In the genomic region with DNA sequence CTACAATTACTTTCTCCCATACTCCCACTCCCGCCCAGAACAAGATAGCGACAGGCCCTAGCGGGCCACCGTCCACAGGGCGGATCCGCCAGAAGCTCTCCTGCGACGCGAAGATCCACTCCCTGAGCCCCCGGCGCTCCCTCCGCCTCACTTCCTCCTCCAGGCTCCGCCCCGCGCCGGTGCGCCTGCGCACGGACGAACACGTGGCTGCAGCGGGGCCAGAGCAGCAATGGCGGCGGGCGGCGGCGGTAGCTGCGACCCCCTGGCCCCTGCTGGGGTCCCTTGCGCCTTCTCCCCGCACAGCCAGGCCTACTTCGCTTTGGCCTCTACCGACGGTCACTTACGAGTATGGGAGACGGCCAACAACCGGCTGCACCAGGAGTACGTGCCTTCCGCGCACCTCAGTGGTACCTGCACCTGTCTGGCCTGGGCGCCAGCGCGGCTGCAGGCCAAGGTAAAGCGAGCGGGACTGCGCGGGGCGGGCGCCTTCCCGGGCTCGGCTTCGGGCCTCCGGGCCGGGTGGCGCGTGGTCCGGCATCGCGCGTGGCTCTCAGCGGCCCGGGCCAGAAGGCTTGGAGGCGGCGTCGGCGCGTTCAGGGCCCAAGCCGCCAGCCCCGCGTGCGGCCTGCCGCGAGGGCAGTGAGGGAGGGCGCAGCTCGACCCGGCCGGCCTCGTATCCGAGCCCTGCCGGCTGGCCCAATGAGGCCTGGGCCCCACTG, we compare ENCODE assay signal across 8 cellular contexts. TPM values are rescaled to one million over a fixed set of nuclear protein-coding genes. Genes with fewer than 3 reads are reported as not detected.
DNase-seq lines count a peak whose midpoint lies in the region; ATAC-seq and TF ChIP-seq lines count a peak whose summit lies in the region.

A gene with protein sequence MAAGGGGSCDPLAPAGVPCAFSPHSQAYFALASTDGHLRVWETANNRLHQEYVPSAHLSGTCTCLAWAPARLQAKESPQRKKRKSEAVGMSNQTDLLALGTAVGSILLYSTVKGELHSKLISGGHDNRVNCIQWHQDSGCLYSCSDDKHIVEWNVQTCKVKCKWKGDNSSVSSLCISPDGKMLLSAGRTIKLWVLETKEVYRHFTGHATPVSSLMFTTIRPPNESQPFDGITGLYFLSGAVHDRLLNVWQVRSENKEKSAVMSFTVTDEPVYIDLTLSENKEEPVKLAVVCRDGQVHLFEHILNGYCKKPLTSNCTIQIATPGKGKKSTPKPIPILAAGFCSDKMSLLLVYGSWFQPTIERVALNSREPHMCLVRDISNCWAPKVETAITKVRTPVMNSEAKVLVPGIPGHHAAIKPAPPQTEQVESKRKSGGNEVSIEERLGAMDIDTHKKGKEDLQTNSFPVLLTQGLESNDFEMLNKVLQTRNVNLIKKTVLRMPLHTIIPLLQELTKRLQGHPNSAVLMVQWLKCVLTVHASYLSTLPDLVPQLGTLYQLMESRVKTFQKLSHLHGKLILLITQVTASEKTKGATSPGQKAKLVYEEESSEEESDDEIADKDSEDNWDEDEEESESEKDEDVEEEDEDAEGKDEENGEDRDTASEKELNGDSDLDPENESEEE (plus strand): TSS at position 198 of the 719 bp plus-strand sequence. CDS start 32 bp downstream, at position 230.

- H3K27ac ChIP-seq in IMR-90 (ENCODE audit: insufficient read depth, low read length): peak within 1 kb of the TSS; percentile 88

- H3K79me1 ChIP-seq in IMR-90 (ENCODE audit: low read depth in 1 of 2, low read length in 2 of 2): peaks cover 0 to 27% of the 10 kb centered on the region in 2 experiments; a peak in 2 of 4 replicates

- H2BK15ac ChIP-seq in IMR-90 (ENCODE audit: low read depth, low read length): no peak within 1 kb of the TSS

- peak within 1 kb of the TSS; percentile 90 for H2AFZ ChIP-seq in IMR-90 (replicated peaks; ENCODE audit: low read length, poor library complexity)

- H3K9ac ChIP-seq in IMR-90 (ENCODE audit: low read depth, low read length): peak within 1 kb of the TSS; percentile 78

- peak; percentile 85 for TF ChIP-seq POLR2A in IMR-90 (IDR thresholded peaks at IDR 0.05; ENCODE audit: low read depth, low read length)

- peak within 1 kb of the TSS; percentile 70 for H3K56ac ChIP-seq in IMR-90 (ENCODE audit: extremely low read depth, insufficient read depth, low read length)

- no peaks in the 10 kb centered on the region for H3K27me3 ChIP-seq in IMR-90 (ENCODE audit: control insufficient read depth, insufficient read depth, low read length)

- intact Hi-C loops in IMR-90 (cut with micrococcal nuclease): loop anchor here (10.0 kb wide), 1 partner anchor 230 kb away; no protein-coding TSS in a partner anchor
- intact Hi-C loops in mucosa of descending colon (cut with DNase I, micrococcal nuclease): no loop called here

- peak within 1 kb of the TSS; percentile 95 for H3K4me2 ChIP-seq in IMR-90 (ENCODE audit: low read depth, low read length)

- H3K23ac ChIP-seq in IMR-90 (ENCODE audit: low read depth, low read length): peak within 1 kb of the TSS; percentile 93

- H4K8ac ChIP-seq in IMR-90 (ENCODE audit: low read depth in 2 of 2, low read length in 2 of 2): peak within 1 kb of the TSS; percentile 73 to 94

- peak within 1 kb of the TSS; percentile 94 for H3K14ac ChIP-seq in IMR-90 (replicated peaks; ENCODE audit: low read depth, low read length)

- H3K4me1 ChIP-seq in IMR-90 (ENCODE audit: control insufficient read depth, insufficient read depth, low read length): peaks cover 2% of the 10 kb centered on the region; the same call in 1 of the 2 replicates
- peaks cover 14% of the 10 kb centered on the region for H3K4me1 ChIP-seq in mucosa of descending colon (ENCODE audit: low read depth)

- WGBS in IMR-90 (ENCODE audit: extremely low coverage in 2 of 2, insufficient read length in 1 of 2), 2 experiments: 0% methylated on average over 59 of the region's 79 CpGs; no CpG with 5 or more reads in 1 of the 2 experiments

- ATAC-seq in GM21528 (IDR thresholded peaks at IDR 0.05; ENCODE audit: low FRiP score, unreplicated experiment) (peak; percentile 83), IMR-90 (ENCODE audit: low read depth) (peak; percentile 97), mucosa of descending colon (peak; percentile 99)

- DNase-seq in DMS 273 (lab: John Stamatoyannopoulos, UW; ENCODE audit: unreplicated experiment): peak; percentile 100
- peak; percentile 99 for DNase-seq in IMR-90
- DNase-seq in OCI-M1 (lab: John Stamatoyannopoulos, UW): peak; percentile 99
- DNase-seq in activated T-cell treated with anti-CD3 and anti-CD28 coated beads for 24 hours (ENCODE audit: low read depth): peak; percentile 97
- DNase-seq in epithelial cell of esophagus (ENCODE audit: low read depth): peak; percentile 99
- peak; percentile 98 to 99 (median 99) for DNase-seq in mucosa of descending colon
- DNase-seq in stimulated activated CD8-positive, alpha-beta memory T cell treated with anti-CD3 and anti-CD28 coated beads, Interleukin-4, amount 100 ng/mL, for 24 hours (ENCODE audit: low read depth): peak; percentile 97

- CTCF ChIA-PET in IMR-90 (lab: Yijun Ruan, JAX): interaction anchor here (0.7 kb wide), 1 partner anchor 168 kb away, joined by 5 read pairs; no protein-coding TSS in a partner anchor

- 0 out of 2 replicates have a peak, but pooled peaks cover 2% of the 10 kb centered on the region for H3K9me1 ChIP-seq in IMR-90 (ENCODE audit: insufficient read depth, low read length)

- peak within 1 kb of the TSS; percentile 71 for H4K5ac ChIP-seq in IMR-90 (ENCODE audit: low read depth, low read length)

- TF ChIP-seq CTCF in IMR-90 (conservative IDR thresholded peaks at IDR 0.05; ENCODE audit: low read depth, low read length) (no peak), epithelial cell of esophagus (IDR thresholded peaks at IDR 0.05; ENCODE audit: insufficient read depth, low read depth, low read length, missing control alignments) (no peak), mucosa of descending colon (IDR thresholded peaks at IDR 0.05) (no peak)

- H3K4ac ChIP-seq in IMR-90 (ENCODE audit: low read depth, low read length): peak within 1 kb of the TSS; percentile 92

- no TSS peak for BruUV-seq in IMR-90 (replicated peaks; lab: Mats Ljungman, UMichigan)

- peaks cover 44% of the 10 kb centered on the region for H4K20me1 ChIP-seq in IMR-90 (ENCODE audit: insufficient read depth, low read length)

- in situ Hi-C loops in IMR-90 (cut with MboI; ENCODE audit: low sequenced_read_pairs): no loop called here

- peak within 1 kb of the TSS; percentile 95 for H2AK5ac ChIP-seq in IMR-90 (ENCODE audit: low read depth, low read length)

- H2BK5ac ChIP-seq in IMR-90 (ENCODE audit: low read depth, low read length, poor library complexity, severe bottlenecking): peak within 1 kb of the TSS; percentile 61

- H3K9me3 ChIP-seq in IMR-90 (ENCODE audit: control insufficient read depth, insufficient read depth, low read length) (no peaks in the 10 kb centered on the region), mucosa of descending colon (no peaks in the 10 kb centered on the region)

- H2AK9ac ChIP-seq in IMR-90 (replicated peaks; ENCODE audit: low read depth, low read length, poor library complexity): peak within 1 kb of the TSS; percentile 97

- H3K36me3 ChIP-seq in IMR-90 (ENCODE audit: control insufficient read depth, insufficient read depth, low read length) (no peaks in the 10 kb centered on the region), mucosa of descending colon (ENCODE audit: low read depth) (no peaks in the 10 kb centered on the region)

- H2BK120ac ChIP-seq in IMR-90 (ENCODE audit: low read depth, low read length): 0 out of 2 replicates have a peak within 1 kb of the TSS, but pooled peaks have one; percentile 38

- peak within 1 kb of the TSS; percentile 88 for H3K4me3 ChIP-seq in IMR-90 (ENCODE audit: insufficient read depth, low read depth, low read length)
- peak within 1 kb of the TSS; percentile 83 for H3K4me3 ChIP-seq in epithelial cell of esophagus (ENCODE audit: low read length)
- H3K4me3 ChIP-seq in mucosa of descending colon: peak within 1 kb of the TSS; percentile 97

- no peak for TF ChIP-seq RAD21 in IMR-90 (IDR thresholded peaks at IDR 0.05; ENCODE audit: low read length)

- H2BK20ac ChIP-seq in IMR-90 (ENCODE audit: low read depth, low read length): no peak within 1 kb of the TSS

- POLR2A ChIA-PET in IMR-90 (lab: Charles Lee; ENCODE audit: unreplicated experiment): interaction anchor here (0.5 to 0.7 kb wide), 4 partner anchors 10 to 442 kb away, joined by 3 to 11 read pairs (median 8); no protein-coding TSS in a partner anchor

- H4K91ac ChIP-seq in IMR-90 (ENCODE audit: insufficient read depth, low read depth, low read length): peak within 1 kb of the TSS; percentile 91

- dilution Hi-C loops in IMR-90 (cut with HindIII; ENCODE audit: low sequenced_read_pairs, unreplicated experiment): no loop called here

- peak within 1 kb of the TSS; percentile 1; the same call in 1 of the 2 replicates for H3K18ac ChIP-seq in IMR-90 (ENCODE audit: low read depth, low read length)

TF ChIP-seq in IMR-90, 13 proteins besides CTCF, POLR2A, EP300 and RAD21:
- TF ChIP-seq CHD1 (IDR thresholded peaks at IDR 0.05; ENCODE audit: low read depth, low read length) (no peak), MAZ (IDR thresholded peaks at IDR 0.05; ENCODE audit: borderline replicate concordance, low read depth, low read length) (peak; percentile 99), MXI1 (IDR thresholded peaks at IDR 0.05; ENCODE audit: borderline replicate concordance, low read depth, low read length) (peak; percentile 97)
- TF ChIP-seq, protein P1, sequence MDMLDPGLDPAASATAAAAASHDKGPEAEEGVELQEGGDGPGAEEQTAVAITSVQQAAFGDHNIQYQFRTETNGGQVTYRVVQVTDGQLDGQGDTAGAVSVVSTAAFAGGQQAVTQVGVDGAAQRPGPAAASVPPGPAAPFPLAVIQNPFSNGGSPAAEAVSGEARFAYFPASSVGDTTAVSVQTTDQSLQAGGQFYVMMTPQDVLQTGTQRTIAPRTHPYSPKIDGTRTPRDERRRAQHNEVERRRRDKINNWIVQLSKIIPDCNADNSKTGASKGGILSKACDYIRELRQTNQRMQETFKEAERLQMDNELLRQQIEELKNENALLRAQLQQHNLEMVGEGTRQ (IDR thresholded peaks at IDR 0.05; ENCODE audit: low read depth, low read length): peak; percentile 89

RNA-seq across cellular contexts. Expression of the gene that starts here (rescaled TPM):
- total RNA-seq in IMR-90 (2012; rRNA removed) (220 and 300 TPM in 2 replicates), mucosa of descending colon (10 to 100 TPM; 34.4 to 40.9 (median 37.6) TPM)
- 37.7 and 40.3 TPM in 2 replicates for polyA plus RNA-seq in IMR-90 (2012; rRNA removed)
- polyA plus RNA-seq in IMR-90 (2012; cell fraction: cytosol; rRNA removed): 4.6 and 5.3 TPM in 2 replicates
- polyA plus RNA-seq in IMR-90 (2012; cell fraction: nucleus; rRNA removed; ENCODE audit: low replicate concordance): 4.5 and 46.7 TPM in 2 replicates

Comparison
In these comparisons a context has a peak if more than half of its experiments do, and no peak if none do; other contexts are left out.
1. Peak in every context shown above with its lines: DNase-seq, ATAC-seq, H3K4me3 ChIP-seq and H3K27ac ChIP-seq.